In genomic region chr14:32560213-32560857, GRCh38 we compare ENCODE assay signal across 8 cellular contexts.
A peak's percentile ranks its signal among the peaks of the same experiment; 100 is the strongest.
DNase-seq lines count a peak whose midpoint lies in the region; ATAC-seq and TF ChIP-seq lines count a peak whose summit lies in the region.

No MANE protein-coding gene starts in this region.

- H3K4me2 ChIP-seq in H9 (ENCODE audit: insufficient read depth, insufficient read length, low read length): no peak overlapping the region

- H4K5ac ChIP-seq in H9 (ENCODE audit: insufficient read length, low read depth, low read length): no peak overlapping the region

- H2BK5ac ChIP-seq in H9 (ENCODE audit: insufficient read length, low read length): no peak overlapping the region

- H3K27ac ChIP-seq in H9 (ENCODE audit: insufficient read length, low read depth, low read length): no peak overlapping the region

- no peak overlapping the region for H3K14ac ChIP-seq in H9 (ENCODE audit: insufficient read depth, low read length)

- H2AK5ac ChIP-seq in H9 (ENCODE audit: insufficient read length, low read length): no peak overlapping the region

- no peak overlapping the region for H2AFZ ChIP-seq in H9 (ENCODE audit: low read length)

- H3K18ac ChIP-seq in H9 (ENCODE audit: insufficient read length, low read depth, low read length): no peak overlapping the region

- H4K91ac ChIP-seq in H9 (ENCODE audit: insufficient read length, low read depth, low read length): no peak overlapping the region

- peaks cover 0 to 2% of the 10 kb centered on the region in 2 experiments; a peak in 1 of 4 replicates for H3K4me1 Mint-ChIP-seq in H9

- TF ChIP-seq CTCF in H9 (conservative IDR thresholded peaks at IDR 0.05): peak; percentile 95

- H4K20me1 ChIP-seq in H9 (ENCODE audit: control insufficient read depth, insufficient read depth, insufficient read length): no peaks in the 10 kb centered on the region

- WGBS in H9 (ENCODE audit: extremely low coverage, insufficient read length, low lambda C conversion rate): no CpG with 5 or more reads among the region's 9 CpGs

- no peak overlapping the region for H2BK20ac ChIP-seq in H9 (ENCODE audit: low read depth, low read length, poor library complexity, severe bottlenecking)

- no peak for ATAC-seq in GM19452 (IDR thresholded peaks at IDR 0.05; ENCODE audit: unreplicated experiment)

- no peaks in the 10 kb centered on the region for H3K36me3 Mint-ChIP-seq in H9 (ENCODE audit: insufficient read depth in 1 of 3, low read depth in 3 of 3)

- no peaks in the 10 kb centered on the region for H3K27me3 ChIP-seq in H9 (ENCODE audit: insufficient read depth, low read length)

- H3K9me3 Mint-ChIP-seq in H9: no peaks in the 10 kb centered on the region; a peak in 1 of 5 replicates

- H3T11ph ChIP-seq in H9 (ENCODE audit: low read length): no peak overlapping the region

- no peak overlapping the region for H3K27ac Mint-ChIP-seq in H9

- no peak overlapping the region for H3K56ac ChIP-seq in H9 (ENCODE audit: insufficient read length, low read depth, low read length)

- no peaks in the 10 kb centered on the region for H3K79me1 ChIP-seq in H9 (ENCODE audit: insufficient read depth, low read depth, low read length, poor library complexity, severe bottlenecking)

- no peak overlapping the region for H2BK120ac ChIP-seq in H9 (ENCODE audit: low read depth, low read length, poor library complexity, severe bottlenecking)

- no peaks in the 10 kb centered on the region; the same call in 1 of the 2 replicates for H3K27me3 Mint-ChIP-seq in H9 (ENCODE audit: low read depth)

- no peak overlapping the region for H2BK12ac ChIP-seq in H9 (ENCODE audit: insufficient read length, low read depth, low read length)

- no peaks in the 10 kb centered on the region for H3K79me2 ChIP-seq in H9 (ENCODE audit: insufficient read depth, low read length)

- no peak overlapping the region for H3K23ac ChIP-seq in H9 (ENCODE audit: insufficient read length, low read depth, low read length)

- H3K4me3 Mint-ChIP-seq in H9: no peak overlapping the region

- H3K4ac ChIP-seq in H9 (ENCODE audit: low read depth, low read length): no peak overlapping the region

- no peak overlapping the region for H3K9ac ChIP-seq in H9 (ENCODE audit: extremely low read depth, insufficient read length, low read length)

- no peak overlapping the region for H4K8ac ChIP-seq in H9 (replicated peaks; ENCODE audit: insufficient read length, low read depth, low read length)

- no peaks in the 10 kb centered on the region for H3K23me2 ChIP-seq in H9 (ENCODE audit: insufficient read length, low read depth, low read length, poor library complexity, severe bottlenecking)

- H2BK15ac ChIP-seq in H9 (ENCODE audit: low read depth, low read length): no peak overlapping the region

- no peaks in the 10 kb centered on the region for H3K4me1 ChIP-seq in H9 (ENCODE audit: insufficient read depth, low read length)

- DNase-seq in GM04504 (ENCODE audit: low read depth) (peak; percentile 66), H9 (peak; percentile 63), NAMALWA (ENCODE audit: low spot score) (peak; percentile 54), SHP77 treated with DMSO at 0.1 percent for 48 hours (lab: John Stamatoyannopoulos, UW) (peak; percentile 72), cerebellum (ENCODE audit: low spot score) (peak; percentile 53), kidney tubule cell (ENCODE audit: low spot score) (peak; percentile 78)
- peak; percentile 13 for DNase-seq in stimulated activated CD4-positive, alpha-beta T cell treated with anti-CD3 and anti-CD28 coated beads, Interleukin-4, amount 100 ng/mL, for 24 hours

- no peaks in the 10 kb centered on the region for H3K9me3 ChIP-seq in H9 (ENCODE audit: control insufficient read depth, low read depth, low read length)

Comparison
In these comparisons a context has a peak if more than half of its experiments do, and no peak if none do; other contexts are left out.
1. DNase-seq: peak in every context shown above with its lines; median percentile 78 in kidney tubule cell; 72 in SHP77 treated with DMSO at 0.1 percent for 48 hours; 66 in GM04504; 63 in H9; 54 in NAMALWA; 53 in cerebellum; 13 in stimulated activated CD4-positive, alpha-beta T cell treated with anti-CD3 and anti-CD28 coated beads, Interleukin-4, amount 100 ng/mL, for 24 hours.